ENCODE assay signal across 8 cellular contexts in genomic region chr15:84915011-84915958, GRCh38. TPM values are rescaled to one million over a fixed set of nuclear protein-coding genes. Genes with fewer than 3 reads are reported as not detected.
DNase-seq lines count a peak whose midpoint lies in the region; ATAC-seq and TF ChIP-seq lines count a peak whose summit lies in the region.
"Had no signal": no experiment of that assay in that cellular context is flagged by ENCODE, and none has a peak within 500 bp of the region (broad histone marks: within the 10 kb centered on the region; RNA-seq: fewer than 3 reads in every experiment).

No MANE protein-coding gene starts in this region.

- H3K4me3 Mint-ChIP-seq in nephron: peak overlapping the region in 2 of 3 experiments; percentile 9 to 76
- H3K4me3 Mint-ChIP-seq: activated naive CD4-positive, alpha-beta T cell treated with anti-CD3 and anti-CD28 coated beads, Interleukin-2, amount 50 U/mL, for 24 hours had no signal

- peak; percentile 98 for DNase-seq in M059J (ENCODE audit: low read depth)
- peak; percentile 52 for DNase-seq in WERI-Rb-1
- peak; percentile 82 to 93 for DNase-seq in uterus

- no peaks in the 10 kb centered on the region for H3K9me3 Mint-ChIP-seq in nephron
- H3K9me3 Mint-ChIP-seq: activated naive CD4-positive, alpha-beta T cell treated with anti-CD3 and anti-CD28 coated beads, Interleukin-2, amount 50 U/mL, for 24 hours had no signal

- no peak for TF ChIP-seq POLR2A in GM18505 (IDR thresholded peaks at IDR 0.05; ENCODE audit: borderline replicate concordance, extremely low read depth, insufficient read depth, insufficient read length)
- TF ChIP-seq POLR2A in uterus (IDR thresholded peaks at IDR 0.05): peak in 1 of 2 donors; percentile 56

- H3K27ac ChIP-seq in HEK293 (ENCODE audit: extremely low read depth, low read depth, low read length) (peak overlapping the region; percentile 76), WERI-Rb-1 (no peak overlapping the region), esophagus (ENCODE audit: low read depth in 2 of 2, low read length in 1 of 2) (peak overlapping the region; percentile 18 to 74), uterus (peak overlapping the region; percentile 86 to 95)

- whole genome bisulfite sequencing in esophagus, 2 donors: 50 to 64% methylated on average over 13 of the region's 13 CpGs

- H3K36me3 Mint-ChIP-seq in nephron (ENCODE audit: low read depth): no peaks in the 10 kb centered on the region
- H3K36me3 Mint-ChIP-seq: activated naive CD4-positive, alpha-beta T cell treated with anti-CD3 and anti-CD28 coated beads, Interleukin-2, amount 50 U/mL, for 24 hours had no signal

- intact Hi-C loops in uterus (cut with DNase I; ENCODE audit: low total_unique reads): no loop called here

- no peaks in the 10 kb centered on the region for H3K27me3 Mint-ChIP-seq in nephron (ENCODE audit: low read depth)
- H3K27me3 Mint-ChIP-seq: activated naive CD4-positive, alpha-beta T cell treated with anti-CD3 and anti-CD28 coated beads, Interleukin-2, amount 50 U/mL, for 24 hours had no signal

- H3K4me3 ChIP-seq in HEK293 (ENCODE audit: low read depth, low read length): no peak overlapping the region
- H3K4me3 ChIP-seq in WERI-Rb-1 (ENCODE audit: low read depth, low read length): no peak overlapping the region
- H3K4me3 ChIP-seq in esophagus (ENCODE audit: low read depth in 1 of 2, low read length in 2 of 2): no peak overlapping the region
- no peak overlapping the region for H3K4me3 ChIP-seq in uterus

- TF ChIP-seq CTCF in HEK293 (tag by site-specific recombination; IDR thresholded peaks at IDR 0.05) (no peak), WERI-Rb-1 (IDR thresholded peaks at IDR 0.05; ENCODE audit: low read depth, low read length) (no peak), nephron (IDR thresholded peaks at IDR 0.05; ENCODE audit: unreplicated experiment in 3 of 3) (no peak), uterus (IDR thresholded peaks at IDR 0.05) (peak in 1 of 4 experiments; percentile 18)

- H3K27me3 ChIP-seq in WERI-Rb-1 (ENCODE audit: insufficient read depth, low read depth, severe bottlenecking): no peaks in the 10 kb centered on the region
- H3K27me3 ChIP-seq in esophagus (ENCODE audit: control insufficient read depth in 1 of 2, insufficient read depth in 2 of 2, low read length in 2 of 2): no peaks in the 10 kb centered on the region
- no peaks in the 10 kb centered on the region for H3K27me3 ChIP-seq in uterus

- H3K9me3 ChIP-seq in HEK293 (ENCODE audit: control insufficient read depth, insufficient read depth, low read depth, low read length) (no peaks in the 10 kb centered on the region), WERI-Rb-1 (ENCODE audit: severe bottlenecking) (no peaks in the 10 kb centered on the region), esophagus (ENCODE audit: control insufficient read depth in 2 of 2, insufficient read depth in 1 of 2, low read depth in 1 of 2, low read length in 1 of 2) (no peaks in the 10 kb centered on the region), uterus (no peaks in the 10 kb centered on the region)

- peak overlapping the region; percentile 95 to 97 (median 96) for H3K27ac Mint-ChIP-seq in nephron
- H3K27ac Mint-ChIP-seq: activated naive CD4-positive, alpha-beta T cell treated with anti-CD3 and anti-CD28 coated beads, Interleukin-2, amount 50 U/mL, for 24 hours had no signal

- H3K4me1 ChIP-seq in HEK293 (ENCODE audit: control insufficient read depth, insufficient read depth, low read length) (peaks cover 16% of the 10 kb centered on the region), esophagus (ENCODE audit: control insufficient read depth in 2 of 2, insufficient read depth in 2 of 2, low read length in 1 of 2) (peaks cover 3 to 16% of the 10 kb centered on the region in 2 donors), uterus (peaks cover 8 to 17% of the 10 kb centered on the region in 2 donors)

- H3K36me3 ChIP-seq in HEK293 (ENCODE audit: control insufficient read depth in 2 of 2, insufficient read depth in 1 of 2, low read length in 2 of 2): no peaks in the 10 kb centered on the region
- no peaks in the 10 kb centered on the region for H3K36me3 ChIP-seq in WERI-Rb-1
- H3K36me3 ChIP-seq in esophagus (ENCODE audit: control insufficient read depth in 2 of 2, insufficient read depth in 2 of 2, low read length in 1 of 2): no peaks in the 10 kb centered on the region
- H3K36me3 ChIP-seq in uterus: no peaks in the 10 kb centered on the region

- CTCF ChIA-PET in HEK293 (lab: Yijun Ruan, JAX): interaction anchor here (0.7 to 1.9 kb wide), 5 partner anchors 11 to 316 kb away, joined by 3 to 8 read pairs (median 5); no protein-coding TSS in a partner anchor

- peak; percentile 94 for ATAC-seq in GM18505 (IDR thresholded peaks at IDR 0.05; ENCODE audit: unreplicated experiment)

- POLR2A ChIA-PET in HEK293 (lab: Yijun Ruan, JAX): interaction anchor here (0.7 kb wide), 1 partner anchor 13 kb away, joined by 3 read pairs; no protein-coding TSS in a partner anchor

- peaks cover 50% of the 10 kb centered on the region for H3K4me1 Mint-ChIP-seq in nephron
- H3K4me1 Mint-ChIP-seq: activated naive CD4-positive, alpha-beta T cell treated with anti-CD3 and anti-CD28 coated beads, Interleukin-2, amount 50 U/mL, for 24 hours had no signal

TF ChIP-seq in HEK293, 187 proteins besides CTCF, POLR2A, EP300 and RAD21 (continues in another document):
- TF ChIP-seq, protein P1, sequence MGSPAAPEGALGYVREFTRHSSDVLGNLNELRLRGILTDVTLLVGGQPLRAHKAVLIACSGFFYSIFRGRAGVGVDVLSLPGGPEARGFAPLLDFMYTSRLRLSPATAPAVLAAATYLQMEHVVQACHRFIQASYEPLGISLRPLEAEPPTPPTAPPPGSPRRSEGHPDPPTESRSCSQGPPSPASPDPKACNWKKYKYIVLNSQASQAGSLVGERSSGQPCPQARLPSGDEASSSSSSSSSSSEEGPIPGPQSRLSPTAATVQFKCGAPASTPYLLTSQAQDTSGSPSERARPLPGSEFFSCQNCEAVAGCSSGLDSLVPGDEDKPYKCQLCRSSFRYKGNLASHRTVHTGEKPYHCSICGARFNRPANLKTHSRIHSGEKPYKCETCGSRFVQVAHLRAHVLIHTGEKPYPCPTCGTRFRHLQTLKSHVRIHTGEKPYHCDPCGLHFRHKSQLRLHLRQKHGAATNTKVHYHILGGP (tag by site-specific recombination; IDR thresholded peaks at IDR 0.05): no peak
- TF ChIP-seq ZSCAN23 (tag by site-specific recombination; IDR thresholded peaks at IDR 0.05) (no peak; the same call in 1 of the 2 replicates), ZNF2 (tag by site-specific recombination; IDR thresholded peaks at IDR 0.05) (no peak; the same call in 1 of the 2 replicates), PRDM1 (tag by site-specific recombination; IDR thresholded peaks at IDR 0.05) (peak; percentile 68), ZNF600 (tag by site-specific recombination; IDR thresholded peaks at IDR 0.05) (peak; percentile 95), ZBTB8A (tag by site-specific recombination; IDR thresholded peaks at IDR 0.05) (no peak), ZXDB (tag by site-specific recombination; IDR thresholded peaks at IDR 0.05) (peak; percentile 81; the same call in 1 of the 2 replicates), ZNF239 (tag by site-specific recombination; IDR thresholded peaks at IDR 0.05) (no peak), ZNF335 (tag by site-specific recombination; conservative IDR thresholded peaks at IDR 0.05) (peak; percentile 47), ZNF121 (tag by site-specific recombination; IDR thresholded peaks at IDR 0.05) (no peak), ZNF16 (tag by site-specific recombination; IDR thresholded peaks at IDR 0.05; ENCODE audit: low read depth) (no peak), ZNF24 (tag by site-specific recombination; IDR thresholded peaks at IDR 0.05) (peak; percentile 73), ZEB2 (tag by site-specific recombination; IDR thresholded peaks at IDR 0.05) (peak; percentile 87)
- TF ChIP-seq, protein P2, sequence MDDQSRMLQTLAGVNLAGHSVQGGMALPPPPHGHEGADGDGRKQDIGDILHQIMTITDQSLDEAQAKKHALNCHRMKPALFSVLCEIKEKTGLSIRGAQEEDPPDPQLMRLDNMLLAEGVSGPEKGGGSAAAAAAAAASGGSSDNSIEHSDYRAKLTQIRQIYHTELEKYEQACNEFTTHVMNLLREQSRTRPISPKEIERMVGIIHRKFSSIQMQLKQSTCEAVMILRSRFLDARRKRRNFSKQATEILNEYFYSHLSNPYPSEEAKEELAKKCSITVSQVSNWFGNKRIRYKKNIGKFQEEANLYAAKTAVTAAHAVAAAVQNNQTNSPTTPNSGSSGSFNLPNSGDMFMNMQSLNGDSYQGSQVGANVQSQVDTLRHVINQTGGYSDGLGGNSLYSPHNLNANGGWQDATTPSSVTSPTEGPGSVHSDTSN (CRISPR knock-in tag; IDR thresholded peaks at IDR 0.05): no peak
- TF ChIP-seq, protein P3, sequence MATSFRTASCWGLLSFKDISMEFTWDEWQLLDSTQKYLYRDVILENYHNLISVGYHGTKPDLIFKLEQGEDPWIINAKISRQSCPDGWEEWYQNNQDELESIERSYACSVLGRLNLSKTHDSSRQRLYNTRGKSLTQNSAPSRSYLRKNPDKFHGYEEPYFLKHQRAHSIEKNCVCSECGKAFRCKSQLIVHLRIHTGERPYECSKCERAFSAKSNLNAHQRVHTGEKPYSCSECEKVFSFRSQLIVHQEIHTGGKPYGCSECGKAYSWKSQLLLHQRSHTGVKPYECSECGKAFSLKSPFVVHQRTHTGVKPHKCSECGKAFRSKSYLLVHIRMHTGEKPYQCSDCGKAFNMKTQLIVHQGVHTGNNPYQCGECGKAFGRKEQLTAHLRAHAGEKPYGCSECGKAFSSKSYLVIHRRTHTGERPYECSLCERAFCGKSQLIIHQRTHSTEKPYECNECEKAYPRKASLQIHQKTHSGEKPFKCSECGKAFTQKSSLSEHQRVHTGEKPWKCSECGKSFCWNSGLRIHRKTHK (tag by site-specific recombination; IDR thresholded peaks at IDR 0.05): no peak
- TF ChIP-seq, protein P4, sequence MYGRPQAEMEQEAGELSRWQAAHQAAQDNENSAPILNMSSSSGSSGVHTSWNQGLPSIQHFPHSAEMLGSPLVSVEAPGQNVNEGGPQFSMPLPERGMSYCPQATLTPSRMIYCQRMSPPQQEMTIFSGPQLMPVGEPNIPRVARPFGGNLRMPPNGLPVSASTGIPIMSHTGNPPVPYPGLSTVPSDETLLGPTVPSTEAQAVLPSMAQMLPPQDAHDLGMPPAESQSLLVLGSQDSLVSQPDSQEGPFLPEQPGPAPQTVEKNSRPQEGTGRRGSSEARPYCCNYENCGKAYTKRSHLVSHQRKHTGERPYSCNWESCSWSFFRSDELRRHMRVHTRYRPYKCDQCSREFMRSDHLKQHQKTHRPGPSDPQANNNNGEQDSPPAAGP (tag by site-specific recombination; IDR thresholded peaks at IDR 0.05): peak; percentile 85

RNA-seq across cellular contexts. Expression of gene SLC28A1, which starts 30.8 kb away (rescaled TPM):
- total RNA-seq in M059J (2014; rRNA removed; shearing (Covaris generic)): not detected in 2 replicates
- polyA plus RNA-seq in esophagus: under 1 TPM; 0.02 to 0.08 TPM
- under 1 TPM in 2 of 4 donors, not detected in 2; 0.21 to 0.43 TPM for total RNA-seq in uterus
